In the genomic region with DNA sequence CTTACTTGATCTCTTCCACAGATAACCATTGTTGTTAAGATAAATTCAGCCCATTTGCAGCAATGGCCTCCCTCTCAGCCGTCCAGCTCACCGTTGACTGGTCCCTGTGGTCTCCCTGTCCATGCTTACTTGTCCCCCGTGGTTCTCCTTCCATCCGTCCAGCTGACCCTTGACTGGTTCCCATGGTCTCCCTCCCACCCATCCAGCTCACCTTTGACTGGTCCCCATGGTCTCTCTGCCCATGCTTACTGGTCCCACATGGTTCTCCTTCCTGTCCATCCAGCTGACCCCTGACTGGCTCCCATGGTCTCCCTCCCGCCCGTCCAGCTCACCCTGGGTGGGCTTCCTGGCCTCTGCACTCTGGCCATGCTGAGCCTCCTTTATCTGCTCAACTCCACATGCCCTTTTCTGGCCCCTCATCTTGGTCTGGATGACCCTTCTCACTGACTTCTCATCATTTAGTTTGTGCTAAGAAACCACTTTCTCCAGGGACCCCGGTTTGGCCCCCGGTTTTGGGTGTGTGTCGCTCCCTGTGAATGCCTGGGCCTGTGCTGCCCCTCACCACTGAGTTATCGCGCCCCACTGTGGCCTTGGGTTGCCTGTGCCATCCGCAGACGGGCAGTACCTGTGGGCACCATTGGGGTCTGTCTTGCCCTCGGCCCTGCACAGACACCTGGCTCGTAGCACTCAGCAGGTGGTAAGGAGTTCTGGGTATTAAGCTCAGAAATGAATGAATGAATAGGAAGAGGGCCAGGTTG, we compare ENCODE assay signal across 27 cellular contexts.
DNase-seq lines count a peak whose midpoint lies in the region; ATAC-seq and TF ChIP-seq lines count a peak whose summit lies in the region.
"Had no signal": no experiment of that assay in that cellular context is flagged by ENCODE, and none has a peak within 500 bp of the region (broad histone marks: within the 10 kb centered on the region; RNA-seq: fewer than 3 reads in every experiment).

No MANE protein-coding gene starts in this region.

- no peaks in the 10 kb centered on the region for H3K79me1 ChIP-seq in neuronal stem cell (ENCODE audit: low read depth, low read length)

- no peaks in the 10 kb centered on the region for H3K9me2 ChIP-seq in GM23338 (ENCODE audit: insufficient read depth)

- DNase-seq in activated CD8-positive, alpha-beta memory T cell treated with anti-CD3 and anti-CD28 coated beads for 24 hours = peak; percentile 28
- DNase-seq in activated CD8-positive, alpha-beta memory T cell treated with anti-CD3 and anti-CD28 coated beads, Interleukin-2, amount 50 U/mL, for 48 hours = no peak
- DNase-seq in endothelial cell (ENCODE audit: low spot score) (no peak), neuronal stem cell (ENCODE audit: low spot score) (no peak), type B pancreatic cell (ENCODE audit: extremely low spot score, unreplicated experiment) (peak; percentile 43), T-helper 17 cell (no peak), GM23338 (ENCODE audit: low spot score) (no peak)
- DNase-seq: Caco-2; GM23248; HCEC 1CT; IMR-90; MM.1S; NCI-H1417; NCI-H1694; NCI-H2029 treated with DMSO at 0.1 percent for 48 hours; NCI-H446 treated with DMSO at 0.1 percent for 48 hours; NCI-H526; NCI-H82; NK-92 treated with Interleukin-12 subunit alpha and Interleukin-12 subunit beta, amount 100 ng/mL, for 24 hours; RPMI8226; SHP77 had no signal

- ATAC-seq in T-helper 17 cell = no peak
- no peak for ATAC-seq in GM18873 (IDR thresholded peaks at IDR 0.05; ENCODE audit: low FRiP score, unreplicated experiment)
- no peak for ATAC-seq in GM23338
- ATAC-seq: CD8-positive, alpha-beta T cell had no signal

- TF ChIP-seq CTCF in endothelial cell (IDR thresholded peaks at IDR 0.05; ENCODE audit: unreplicated experiment) (no peak), type B pancreatic cell (conservative IDR thresholded peaks at IDR 0.05) (no peak), GM23338 (conservative IDR thresholded peaks at IDR 0.05; ENCODE audit: low read depth in 2 of 2) (no peak)

- H3F3A ChIP-seq in GM23338 (replicated peaks; ENCODE audit: low read depth) = no peaks in the 10 kb centered on the region

- H3K4me3 ChIP-seq in neuronal stem cell (ENCODE audit: low read length in 2 of 2) = no peak overlapping the region
- no peak overlapping the region for H3K4me3 ChIP-seq in GM23338
- H3K4me3 ChIP-seq: GM23248 had no signal

- H3K4me2 ChIP-seq in neuronal stem cell (ENCODE audit: insufficient read depth, low read length, poor library complexity, severe bottlenecking) (no peak overlapping the region), GM23338 (no peak overlapping the region)
- H3K4me2 ChIP-seq: KMS-11 had no signal

- H3K14ac ChIP-seq in neuronal stem cell (ENCODE audit: low read length) = no peak overlapping the region

- no peak overlapping the region for H2AK5ac ChIP-seq in neuronal stem cell (ENCODE audit: low read depth, low read length)

- no peak overlapping the region for H3K9ac ChIP-seq in neuronal stem cell (ENCODE audit: low read depth, low read length, poor library complexity)
- H3K9ac ChIP-seq: GM23248, KMS-11 had no signal

- H3K27ac Mint-ChIP-seq in endothelial cell (ENCODE audit: unreplicated experiment) (peak overlapping the region; percentile 77), type B pancreatic cell (no peak overlapping the region), T-helper 17 cell (no peak overlapping the region), GM23338 (no peak overlapping the region)
- H3K27ac Mint-ChIP-seq: B cell; CD8-positive, alpha-beta T cell had no signal

- no CpG with 5 or more reads among the region's 15 CpGs for WGBS in neuronal stem cell (ENCODE audit: extremely low coverage in 2 of 2, insufficient read length in 2 of 2, insufficient replicate concordance in 1 of 2), 2 donors

- H4K91ac ChIP-seq in neuronal stem cell (ENCODE audit: low read depth, low read length, poor library complexity) = no peak overlapping the region

- H3K36me3 ChIP-seq in neuronal stem cell (replicated peaks in 1 of 2; ENCODE audit: control insufficient read depth in 2 of 2, insufficient read depth in 2 of 2, low read length in 2 of 2) (no peaks in the 10 kb centered on the region), GM23338 (ENCODE audit: insufficient read depth) (no peaks in the 10 kb centered on the region)

- H3K4me1 ChIP-seq in neuronal stem cell (ENCODE audit: control insufficient read depth in 2 of 2, insufficient read depth in 1 of 2, low read depth in 1 of 2, low read length in 2 of 2) (no peaks in the 10 kb centered on the region), GM23338 (ENCODE audit: insufficient read depth) (no peaks in the 10 kb centered on the region)
- H3K4me1 ChIP-seq: Caco-2 had no signal

- H3K27me3 ChIP-seq in neuronal stem cell (ENCODE audit: control insufficient read depth in 3 of 3, insufficient read depth in 3 of 3, low read depth in 1 of 3, low read length in 3 of 3) (no peaks in the 10 kb centered on the region), GM23338 (ENCODE audit: insufficient read depth) (no peaks in the 10 kb centered on the region)

- H3K4me3 Mint-ChIP-seq in endothelial cell (ENCODE audit: unreplicated experiment) = no peak overlapping the region
- no peak overlapping the region for H3K4me3 Mint-ChIP-seq in type B pancreatic cell
- H3K4me3 Mint-ChIP-seq in T-helper 17 cell = no peak overlapping the region
- no peak overlapping the region for H3K4me3 Mint-ChIP-seq in GM23338
- H3K4me3 Mint-ChIP-seq: B cell; CD8-positive, alpha-beta T cell had no signal

- H3K4ac ChIP-seq in neuronal stem cell (ENCODE audit: low read length) = no peak overlapping the region

- H2AFZ ChIP-seq in neuronal stem cell (ENCODE audit: low read length) (no peak overlapping the region), GM23338 (no peak overlapping the region)
- H2AFZ ChIP-seq: GM23248 had no signal

- H3K9me3 Mint-ChIP-seq in endothelial cell (ENCODE audit: unreplicated experiment) (no peaks in the 10 kb centered on the region), type B pancreatic cell (peaks cover 4% of the 10 kb centered on the region), GM23338 (peaks cover 36% of the 10 kb centered on the region)
- H3K9me3 Mint-ChIP-seq: CD8-positive, alpha-beta T cell had no signal

- H3K18ac ChIP-seq in neuronal stem cell (ENCODE audit: low read length) = no peak overlapping the region

- H3K23ac ChIP-seq in neuronal stem cell (ENCODE audit: low read depth, low read length, poor library complexity) = no peak overlapping the region

- H3K4me1 Mint-ChIP-seq in endothelial cell (ENCODE audit: unreplicated experiment) (peaks cover 30% of the 10 kb centered on the region), type B pancreatic cell (ENCODE audit: unreplicated experiment) (peaks cover 5% of the 10 kb centered on the region), T-helper 17 cell (no peaks in the 10 kb centered on the region), GM23338 (no peaks in the 10 kb centered on the region; the same call in 2 of the 3 replicates)
- H3K4me1 Mint-ChIP-seq: B cell had no signal

- no peak overlapping the region for H2BK120ac ChIP-seq in neuronal stem cell (ENCODE audit: low read depth, low read length)

- H4K8ac ChIP-seq in neuronal stem cell (ENCODE audit: low read depth, low read length) = peak overlapping the region; percentile 95

- no peak overlapping the region for H3K27ac ChIP-seq in neuronal stem cell (replicated peaks; ENCODE audit: low read length)
- H3K27ac ChIP-seq in GM23338 (ENCODE audit: low read depth) = no peak overlapping the region
- H3K27ac ChIP-seq: 22Rv1, C4-2B, GM23248, KMS-11 had no signal

- H3K27me3 Mint-ChIP-seq in endothelial cell (ENCODE audit: unreplicated experiment) (peaks cover 31% of the 10 kb centered on the region), type B pancreatic cell (peaks cover 7% of the 10 kb centered on the region), T-helper 17 cell (no peaks in the 10 kb centered on the region), GM23338 (ENCODE audit: insufficient read depth, low read depth, poor library complexity) (peaks cover 5% of the 10 kb centered on the region)

- H2BK5ac ChIP-seq in neuronal stem cell (ENCODE audit: low read length) = no peak overlapping the region

- H3K9me3 ChIP-seq in neuronal stem cell (replicated peaks in 1 of 2; ENCODE audit: control insufficient read depth in 2 of 2, insufficient read depth in 1 of 2, low read depth in 1 of 2, low read length in 2 of 2) = no peaks in the 10 kb centered on the region
- no peaks in the 10 kb centered on the region for H3K9me3 ChIP-seq in T-helper 17 cell (ENCODE audit: control insufficient read depth, low read length, poor library complexity, severe bottlenecking)
- H3K9me3 ChIP-seq: Caco-2 had no signal

- H2BK15ac ChIP-seq in neuronal stem cell (ENCODE audit: low read length) = no peak overlapping the region

- no peaks in the 10 kb centered on the region for H3K79me2 ChIP-seq in GM23338 (replicated peaks; ENCODE audit: insufficient read depth)

- no peak overlapping the region for H2BK12ac ChIP-seq in neuronal stem cell (ENCODE audit: low read length)

- H3K36me3 Mint-ChIP-seq in endothelial cell (ENCODE audit: low read depth, unreplicated experiment) (peaks cover 22% of the 10 kb centered on the region), type B pancreatic cell (no peaks in the 10 kb centered on the region), T-helper 17 cell (ENCODE audit: low read depth) (peaks cover 4% of the 10 kb centered on the region), GM23338 (ENCODE audit: low read depth) (peaks cover 3% of the 10 kb centered on the region; the same call in 1 of the 3 replicates)
- H3K36me3 Mint-ChIP-seq: CD8-positive, alpha-beta T cell had no signal

- no peaks in the 10 kb centered on the region for H4K20me1 ChIP-seq in GM23338 (replicated peaks; ENCODE audit: insufficient read depth)

Comparison
In these comparisons a context has a peak if more than half of its experiments do, and no peak if none do; other contexts are left out.
1. DNase-seq: peak in activated CD8-positive, alpha-beta memory T cell treated with anti-CD3 and anti-CD28 coated beads for 24 hours (single experiment) and type B pancreatic cell (single experiment); none in activated CD8-positive, alpha-beta memory T cell treated with anti-CD3 and anti-CD28 coated beads, Interleukin-2, amount 50 U/mL, for 48 hours (single experiment), endothelial cell (single experiment), neuronal stem cell (single experiment), T-helper 17 cell (0 of 3) and GM23338 (single experiment).